In the genomic region with DNA sequence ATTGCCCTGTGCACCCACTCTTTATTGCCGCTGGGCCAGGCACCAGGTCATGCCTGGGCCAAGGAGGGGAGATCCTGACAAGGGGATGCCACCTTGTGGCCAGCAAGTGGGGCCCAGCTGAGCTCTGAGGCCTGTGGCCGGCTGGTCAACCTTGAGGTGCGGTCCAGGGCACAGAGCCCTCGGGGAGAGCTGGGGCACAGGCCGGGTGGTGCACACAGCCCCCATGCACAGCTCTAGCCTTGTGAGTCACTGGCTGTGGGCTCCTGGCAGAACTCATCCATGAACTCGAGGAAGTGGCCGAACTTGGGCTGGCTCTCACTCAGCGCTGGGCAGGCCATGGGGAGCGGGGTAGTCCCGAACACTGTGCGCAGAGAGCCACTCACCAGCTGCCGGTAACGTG, we compare ENCODE assay signal across 25 cellular contexts.
DNase-seq lines count a peak whose midpoint lies in the region; ATAC-seq, FAIRE-seq and TF ChIP-seq lines count a peak whose summit lies in the region.
"Had no signal": no experiment of that assay in that cellular context is flagged by ENCODE, and none has a peak within 500 bp of the region (broad histone marks: within the 10 kb centered on the region; RNA-seq: fewer than 3 reads in every experiment).

No MANE protein-coding gene starts in this region.

- H2BK12ac ChIP-seq in trophoblast cell (ENCODE audit: low read length), result no peak overlapping the region

- H4K12ac ChIP-seq in trophoblast cell (ENCODE audit: low read depth, low read length), result no peak overlapping the region

- in situ Hi-C loops in GM12878 (cut with MboI), result no loop called here

- no peaks in the 10 kb centered on the region for H3K9me3 Mint-ChIP-seq in naive thymus-derived CD4-positive, alpha-beta T cell

- no peak for TF ChIP-seq EP300 in GM12878 (IDR thresholded peaks at IDR 0.05; ENCODE audit: borderline replicate concordance in 1 of 2, control insufficient read depth in 1 of 2, low read depth in 2 of 2, low read length in 2 of 2)

- RAD21 ChIA-PET in GM12878 (lab: Charles Lee; ENCODE audit: unreplicated experiment), result no interaction called here

- SMC1A ChIA-PET in GM12878 (lab: Charles Lee; ENCODE audit: uncharacterized antibody, unreplicated experiment), result interaction anchor here (0.6 to 1.6 kb wide), 2 partner anchors 12 to 15 kb away, joined by 3 read pairs; no protein-coding TSS in a partner anchor

- H3K4me3 ChIP-seq in right cardiac atrium (ENCODE audit: low read length), result no peak overlapping the region
- no peak overlapping the region for H3K4me3 ChIP-seq in GM12878
- H3K4me3 ChIP-seq in naive thymus-derived CD4-positive, alpha-beta T cell (ENCODE audit: low read length), result no peak overlapping the region
- H3K4me3 ChIP-seq in trophoblast cell (ENCODE audit: low read depth, low read length), result no peak overlapping the region
- H3K4me3 ChIP-seq: colonic mucosa, esophagus squamous epithelium, gastrocnemius medialis, sigmoid colon, transverse colon had no signal

- no peaks in the 10 kb centered on the region for H4K20me1 ChIP-seq in GM12878 (ENCODE audit: control insufficient read depth, insufficient read depth)

- no peak for TF ChIP-seq RAD21 in GM12878 (IDR thresholded peaks at IDR 0.05; ENCODE audit: insufficient read depth, low read depth, low read length)

- ATAC-seq in right cardiac atrium, result peak; percentile 28 to 32
- peak; percentile 25; the same call in 2 of the 3 replicates for ATAC-seq in GM12878
- ATAC-seq in left lobe of liver, result peak; percentile 9
- ATAC-seq in GM18511 (IDR thresholded peaks at IDR 0.05; ENCODE audit: unreplicated experiment), result no peak
- no peak for ATAC-seq in naive thymus-derived CD4-positive, alpha-beta T cell

- POLR2A ChIA-PET in GM12878 (lab: Charles Lee), result no interaction called here
- POLR2A ChIA-PET in naive thymus-derived CD4-positive, alpha-beta T cell (lab: Charles Lee), result interaction anchor here (1.2 kb wide), 1 partner anchor 13 kb away, joined by 3 read pairs; no protein-coding TSS in a partner anchor

- intact Hi-C loops in right cardiac atrium (cut with DNase I), result no loop called here
- intact Hi-C loops in cardiac septum (cut with DNase I), result no loop called here
- intact Hi-C loops in GM12878 (cut with micrococcal nuclease; ENCODE audit: unreplicated experiment), result no loop called here
- intact Hi-C loops in naive thymus-derived CD4-positive, alpha-beta T cell (cut with micrococcal nuclease), result no loop called here

- H3K9me3 ChIP-seq in right cardiac atrium (ENCODE audit: control insufficient read depth, low read length) (no peaks in the 10 kb centered on the region), GM12878 (replicated peaks; ENCODE audit: control insufficient read depth, insufficient read depth, low read length) (no peaks in the 10 kb centered on the region), trophoblast cell (ENCODE audit: insufficient read depth, low read depth, low read length) (peaks cover 2% of the 10 kb centered on the region)
- H3K9me3 ChIP-seq in naive thymus-derived CD4-positive, alpha-beta T cell (ENCODE audit: control insufficient read depth in 2 of 3, low read length in 3 of 3), result no peaks in the 10 kb centered on the region
- H3K9me3 ChIP-seq: colonic mucosa, esophagus squamous epithelium, gastrocnemius medialis, sigmoid colon, transverse colon had no signal

- H2AK5ac ChIP-seq in trophoblast cell (ENCODE audit: low read length), result no peak overlapping the region

- no peak overlapping the region for H4K91ac ChIP-seq in trophoblast cell (ENCODE audit: low read depth, low read length)

- no peak overlapping the region for H2BK5ac ChIP-seq in trophoblast cell (ENCODE audit: low read depth, low read length, poor library complexity)

- no peak overlapping the region for H3K27ac Mint-ChIP-seq in naive thymus-derived CD4-positive, alpha-beta T cell
- H3K27ac Mint-ChIP-seq: B cell had no signal

- CTCF ChIA-PET in GM12878 (lab: Yijun Ruan, JAX), result no interaction called here
- CTCF ChIA-PET in naive thymus-derived CD4-positive, alpha-beta T cell (lab: Charles Lee), result no interaction called here

- no peak for TF ChIP-seq CTCF in GM12878 (IDR thresholded peaks at IDR 0.05 in 2 of 3, conservative IDR thresholded peaks at IDR 0.05 in 1 of 3; ENCODE audit: control insufficient read depth in 2 of 3, extremely low read depth in 1 of 3, insufficient read depth in 1 of 3, low read depth in 3 of 3, low read length in 3 of 3)

- 95% methylated on average over 13 of the region's 13 CpGs for WGBS in right cardiac atrium
- WGBS in GM12878 (ENCODE audit: insufficient coverage, insufficient replicate concordance, low lambda C conversion rate, missing lambda C conversion rate), result 98% methylated on average over 13 of the region's 13 CpGs
- WGBS in trophoblast cell (ENCODE audit: extremely low coverage, insufficient coverage, insufficient read length), result no CpG with 5 or more reads among the region's 13 CpGs

- DNase-seq in right cardiac atrium (peak in 1 of 3 donors; percentile 50), cardiac septum (ENCODE audit: low spot score) (no peak), GM12878 (ENCODE audit: low read depth, low spot score) (no peak), left lobe of liver (ENCODE audit: low spot score) (no peak), occipital lobe (lab: John Stamatoyannopoulos, UW) (no peak), trophoblast cell (no peak)
- DNase-seq in naive thymus-derived CD4-positive, alpha-beta T cell, result no peak
- DNase-seq: activated CD4-positive, alpha-beta T cell treated with anti-CD3 and anti-CD28 coated beads for 1 hour; activated effector memory CD4-positive, alpha-beta T cell treated with anti-CD3 and anti-CD28 coated beads, Interleukin-2, amount 50 U/mL, for 16 hours; brain microvascular endothelial cell; colonic mucosa; DMS153; esophagus squamous epithelium; gastrocnemius medialis; IMR-90; NCI-H2081; SHP77 treated with DMSO at 0.1 percent for 48 hours; sigmoid colon; stimulated activated CD4-positive, alpha-beta T cell treated with anti-CD3 and anti-CD28 coated beads, Interleukin-15, amount 100 ng/mL, for 24 hours; T-helper 1 cell; transverse colon had no signal

- no peak overlapping the region for H3K23ac ChIP-seq in trophoblast cell (ENCODE audit: low read length)

- no peak; the same call in 1 of the 2 replicates for TF ChIP-seq POLR2A in GM12878 (IDR thresholded peaks at IDR 0.05; ENCODE audit: low read depth, low read length)

- H3K27ac ChIP-seq in right cardiac atrium (ENCODE audit: low read length) (no peak overlapping the region), GM12878 (ENCODE audit: control insufficient read depth, insufficient read depth) (no peak overlapping the region), trophoblast cell (ENCODE audit: low read depth, low read length) (no peak overlapping the region)
- no peak overlapping the region for H3K27ac ChIP-seq in naive thymus-derived CD4-positive, alpha-beta T cell (ENCODE audit: low read depth, low read length)
- H3K27ac ChIP-seq: brain microvascular endothelial cell, colonic mucosa, esophagus squamous epithelium, gastrocnemius medialis, sigmoid colon, transverse colon had no signal

- peaks cover 3 to 13% of the 10 kb centered on the region in 2 experiments; a peak in 3 of 4 replicates for H3K36me3 ChIP-seq in GM12878 (ENCODE audit: control insufficient read depth in 2 of 2, insufficient read depth in 2 of 2, low read length in 1 of 2)
- peaks cover 0 to 58% (median 8%) of the 10 kb centered on the region in 3 experiments for H3K36me3 ChIP-seq in naive thymus-derived CD4-positive, alpha-beta T cell (ENCODE audit: control insufficient read depth in 2 of 3, insufficient read depth in 3 of 3, low read length in 3 of 3)
- peaks cover 15 to 30% of the 10 kb centered on the region in 2 experiments for H3K36me3 ChIP-seq in trophoblast cell (ENCODE audit: control insufficient read depth in 1 of 2, insufficient read depth in 2 of 2, low read length in 2 of 2)
- H3K36me3 ChIP-seq: colonic mucosa had no signal

- no peaks in the 10 kb centered on the region for H3K4me1 ChIP-seq in right cardiac atrium (ENCODE audit: control insufficient read depth, insufficient read depth, low read length)
- H3K4me1 ChIP-seq in GM12878 (ENCODE audit: control insufficient read depth, insufficient read depth, low read length), result no peaks in the 10 kb centered on the region
- H3K4me1 ChIP-seq in naive thymus-derived CD4-positive, alpha-beta T cell (ENCODE audit: control insufficient read depth in 2 of 2, insufficient read depth in 2 of 2, low read length in 2 of 2), result peaks cover 0 to 15% of the 10 kb centered on the region in 2 donors
- peaks cover 0 to 4% of the 10 kb centered on the region in 2 experiments for H3K4me1 ChIP-seq in trophoblast cell (ENCODE audit: control insufficient read depth in 1 of 2, insufficient read depth in 2 of 2, low read length in 2 of 2)
- H3K4me1 ChIP-seq: colonic mucosa, esophagus squamous epithelium, gastrocnemius medialis, transverse colon had no signal

- H3K36me3 Mint-ChIP-seq in naive thymus-derived CD4-positive, alpha-beta T cell, result peaks cover 15 to 67% (median 28%) of the 10 kb centered on the region in 5 donors

- H3K4me2 ChIP-seq in GM12878 (ENCODE audit: control insufficient read depth, insufficient read depth), result no peak overlapping the region
- no peak overlapping the region for H3K4me2 ChIP-seq in trophoblast cell (ENCODE audit: low read length)

- H3K27me3 ChIP-seq in right cardiac atrium (ENCODE audit: control insufficient read depth, insufficient read depth), result no peaks in the 10 kb centered on the region
- no peaks in the 10 kb centered on the region for H3K27me3 ChIP-seq in GM12878 (replicated peaks in 1 of 2; ENCODE audit: control insufficient read depth in 2 of 2, insufficient read depth in 2 of 2, low read length in 1 of 2)
- no peaks in the 10 kb centered on the region for H3K27me3 ChIP-seq in naive thymus-derived CD4-positive, alpha-beta T cell (ENCODE audit: control insufficient read depth in 2 of 2, insufficient read depth in 2 of 2, low read length in 2 of 2)
- no peaks in the 10 kb centered on the region for H3K27me3 ChIP-seq in trophoblast cell (ENCODE audit: insufficient read depth, low read length)
- H3K27me3 ChIP-seq: brain microvascular endothelial cell, colonic mucosa, esophagus squamous epithelium, gastrocnemius medialis, sigmoid colon, transverse colon had no signal

- H2AFZ ChIP-seq in GM12878 (ENCODE audit: control insufficient read depth, low read depth, low read length), result no peak overlapping the region
- no peak overlapping the region for H2AFZ ChIP-seq in trophoblast cell (ENCODE audit: insufficient read depth, low read length, poor library complexity)

- H3K4ac ChIP-seq in trophoblast cell (ENCODE audit: low read depth, low read length), result no peak overlapping the region

- H2BK120ac ChIP-seq in trophoblast cell (ENCODE audit: insufficient read depth, low read length, poor library complexity), result no peak overlapping the region

- H3K9ac ChIP-seq in GM12878 (ENCODE audit: control insufficient read depth, insufficient read depth, low read length) (no peak overlapping the region), trophoblast cell (ENCODE audit: low read length) (no peak overlapping the region)

- no peak for FAIRE-seq in GM12878 (lab: Jason Lieb, UNC)
- FAIRE-seq: A204.1, TTC549 had no signal

- peaks cover 6 to 23% (median 9%) of the 10 kb centered on the region in 7 donors for H3K4me1 Mint-ChIP-seq in naive thymus-derived CD4-positive, alpha-beta T cell

- H3K79me2 ChIP-seq in GM12878 (ENCODE audit: control insufficient read depth, insufficient read depth, low read length) (no peaks in the 10 kb centered on the region), trophoblast cell (ENCODE audit: control insufficient read depth, insufficient read depth, low read length, poor library complexity) (no peaks in the 10 kb centered on the region)

- H3K4me3 Mint-ChIP-seq in naive thymus-derived CD4-positive, alpha-beta T cell, result no peak overlapping the region
- H3K4me3 Mint-ChIP-seq: B cell had no signal

- H3K14ac ChIP-seq in trophoblast cell (ENCODE audit: low read length), result no peak overlapping the region

- no TSS peak for BruUV-seq in GM12878 (replicated peaks; lab: Mats Ljungman, UMichigan)

- no peaks in the 10 kb centered on the region for H3K79me1 ChIP-seq in trophoblast cell (ENCODE audit: low read length)

- H3K27me3 Mint-ChIP-seq in naive thymus-derived CD4-positive, alpha-beta T cell, result no peaks in the 10 kb centered on the region
- H3K27me3 Mint-ChIP-seq: B cell had no signal

- no peak overlapping the region for H4K8ac ChIP-seq in trophoblast cell (ENCODE audit: low read depth, low read length)

- H3K18ac ChIP-seq in trophoblast cell (ENCODE audit: low read length), result no peak overlapping the region

Comparison
In these comparisons a context has a peak if more than half of its experiments do, and no peak if none do; other contexts are left out.
1. ATAC-seq: peak in right cardiac atrium (2 of 2), GM12878 (single experiment) and left lobe of liver (single experiment); none in GM18511 (single experiment) and naive thymus-derived CD4-positive, alpha-beta T cell (single experiment).